Comparison of ENCODE assay signal across 1 cellular context in the genomic region with DNA sequence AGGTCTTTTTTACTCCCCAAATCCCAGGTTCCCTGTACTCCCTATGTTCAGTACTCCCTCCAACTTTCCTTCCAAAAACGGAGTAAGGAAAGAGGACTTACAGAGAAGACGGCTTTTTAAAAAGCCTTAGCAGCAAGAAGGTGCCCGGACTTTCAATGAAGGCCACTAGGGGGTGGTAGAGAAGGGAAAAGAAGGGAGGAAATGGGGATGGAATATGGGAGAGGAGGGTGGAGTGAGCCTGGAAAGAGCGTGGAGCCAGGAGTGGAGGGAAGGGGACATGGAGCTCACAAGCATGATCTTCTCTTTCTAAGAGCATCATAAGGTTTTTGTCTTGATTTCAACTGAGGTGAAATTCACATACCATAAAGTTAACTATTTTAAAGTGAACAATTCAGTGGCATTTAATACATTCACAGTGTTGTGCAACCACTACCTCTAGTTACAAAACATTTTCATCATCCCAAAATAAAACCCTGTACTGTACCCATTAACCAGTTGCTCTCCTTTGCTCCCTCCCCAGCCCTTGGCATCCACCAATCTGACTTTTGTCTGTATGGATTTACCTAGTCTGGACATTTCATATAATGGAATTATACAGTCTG.
TF ChIP-seq lines count a peak whose summit lies in the region.

No MANE protein-coding gene starts in this region.

TF ChIP-seq in HEK293, 187 proteins besides CTCF, POLR2A, EP300 and RAD21 (continued from another document):
- TF ChIP-seq PRDM2 (tag by site-specific recombination; IDR thresholded peaks at IDR 0.05; ENCODE audit: borderline replicate concordance) (no peak), MZF1 (tag by site-specific recombination; IDR thresholded peaks at IDR 0.05; ENCODE audit: borderline replicate concordance) (peak; percentile 78; the same call in 1 of the 2 replicates), ZNF2 (tag by site-specific recombination; IDR thresholded peaks at IDR 0.05) (0 out of 2 replicates have a peak, but pooled peaks have one; percentile 38), ZNF366 (tag by site-specific recombination; conservative IDR thresholded peaks at IDR 0.05) (peak; percentile 81), ZNF239 (tag by site-specific recombination; IDR thresholded peaks at IDR 0.05) (no peak), SP7 (tag by site-specific recombination; IDR thresholded peaks at IDR 0.05) (0 out of 2 replicates have a peak, but pooled peaks have one; percentile 31), ZXDB (tag by site-specific recombination; IDR thresholded peaks at IDR 0.05) (no peak), ZNF580 (tag by site-specific recombination; IDR thresholded peaks at IDR 0.05) (0 out of 2 replicates have a peak, but pooled peaks have one; percentile 33), ZNF133 (tag by site-specific recombination; IDR thresholded peaks at IDR 0.05) (no peak), IKZF3 (tag by site-specific recombination; IDR thresholded peaks at IDR 0.05) (peak; percentile 89), ZNF843 (tag by site-specific recombination; IDR thresholded peaks at IDR 0.05) (peak; percentile 23; the same call in 1 of the 2 replicates), KLF16 (tag by site-specific recombination; IDR thresholded peaks at IDR 0.05) (no peak), ZNF600 (tag by site-specific recombination; IDR thresholded peaks at IDR 0.05) (peak; percentile 94)
- TF ChIP-seq, protein P1, sequence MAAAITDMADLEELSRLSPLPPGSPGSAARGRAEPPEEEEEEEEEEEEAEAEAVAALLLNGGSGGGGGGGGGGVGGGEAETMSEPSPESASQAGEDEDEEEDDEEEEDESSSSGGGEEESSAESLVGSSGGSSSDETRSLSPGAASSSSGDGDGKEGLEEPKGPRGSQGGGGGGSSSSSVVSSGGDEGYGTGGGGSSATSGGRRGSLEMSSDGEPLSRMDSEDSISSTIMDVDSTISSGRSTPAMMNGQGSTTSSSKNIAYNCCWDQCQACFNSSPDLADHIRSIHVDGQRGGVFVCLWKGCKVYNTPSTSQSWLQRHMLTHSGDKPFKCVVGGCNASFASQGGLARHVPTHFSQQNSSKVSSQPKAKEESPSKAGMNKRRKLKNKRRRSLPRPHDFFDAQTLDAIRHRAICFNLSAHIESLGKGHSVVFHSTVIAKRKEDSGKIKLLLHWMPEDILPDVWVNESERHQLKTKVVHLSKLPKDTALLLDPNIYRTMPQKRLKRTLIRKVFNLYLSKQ (tag by site-specific recombination; IDR thresholded peaks at IDR 0.05; ENCODE audit: borderline replicate concordance), result no peak
